ENCODE assay signal across 9 cellular contexts in the genomic region with DNA sequence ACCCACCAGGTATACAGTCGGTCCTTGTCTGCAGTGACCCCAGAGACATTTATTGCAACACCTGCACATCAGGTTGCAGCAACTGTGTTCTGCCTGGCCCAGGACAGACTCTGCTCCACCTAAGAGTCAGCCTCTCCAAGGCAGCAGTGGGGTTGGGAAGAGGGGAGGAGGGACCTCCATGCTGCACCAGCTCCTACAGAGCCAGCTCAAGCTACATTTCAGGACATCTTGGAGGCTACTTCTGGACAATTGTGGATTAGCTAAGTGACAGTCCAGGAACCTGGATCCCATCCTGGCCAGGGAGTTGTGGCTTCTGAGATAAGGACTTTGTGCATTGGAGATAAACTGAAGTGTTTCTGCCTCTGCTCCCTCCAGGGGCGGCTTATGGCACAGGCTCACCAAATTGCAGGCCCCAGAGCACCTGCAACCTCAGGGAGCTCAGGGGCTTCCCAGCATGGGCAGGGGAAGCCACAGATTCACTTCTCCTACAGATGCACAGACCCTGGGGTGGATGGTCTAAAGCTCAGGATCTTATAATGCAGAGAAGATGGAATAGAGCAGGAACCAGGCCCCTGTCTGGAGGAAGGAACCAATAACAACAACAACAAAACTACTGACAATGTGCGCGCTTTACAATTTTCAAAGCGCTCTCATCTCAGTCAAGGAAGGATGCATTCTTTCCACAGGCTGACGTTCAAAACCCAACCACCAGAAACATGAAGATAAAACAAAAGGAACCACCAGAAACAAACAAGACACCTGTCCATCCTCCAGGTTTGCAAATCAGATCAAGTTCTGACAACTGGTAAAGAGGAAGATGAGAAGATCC.
A peak's percentile ranks its signal among the peaks of the same experiment; 100 is the strongest.
DNase-seq lines count a peak whose midpoint lies in the region; ATAC-seq and TF ChIP-seq lines count a peak whose summit lies in the region.
"Had no signal": no experiment of that assay in that cellular context is flagged by ENCODE, and none has a peak within 500 bp of the region (broad histone marks: within the 10 kb centered on the region; RNA-seq: fewer than 3 reads in every experiment).

No MANE protein-coding gene starts in this region.

- H3K79me2 ChIP-seq in Loucy (ENCODE audit: insufficient read depth, low read length), result peaks cover 9% of the 10 kb centered on the region; the same call in 1 of the 2 replicates
- H3K79me2 ChIP-seq in mammary epithelial cell (ENCODE audit: insufficient read depth, low read length), result no peaks in the 10 kb centered on the region

- no peak overlapping the region for H3K4me3 ChIP-seq in Loucy (ENCODE audit: low read length, poor library complexity, severe bottlenecking)
- no peak overlapping the region for H3K4me3 ChIP-seq in mammary epithelial cell (replicated peaks in 1 of 3; ENCODE audit: insufficient read depth in 1 of 3, low read depth in 2 of 3, low read length in 3 of 3)

- H3F3A ChIP-seq in Loucy (ENCODE audit: low read depth), result peaks cover 9% of the 10 kb centered on the region

- H3K27ac Mint-ChIP-seq in central memory CD8-positive, alpha-beta T cell (ENCODE audit: low read depth), result peak overlapping the region; percentile 89

- H3K27me3 ChIP-seq in Loucy (ENCODE audit: insufficient read depth, low read length, poor library complexity, severe bottlenecking) (no peaks in the 10 kb centered on the region), mammary epithelial cell (ENCODE audit: insufficient read depth, low read length) (no peaks in the 10 kb centered on the region)

- CTCF ChIA-PET in mammary epithelial cell (lab: Charles Lee; ENCODE audit: low non-redundant PET), result interaction anchor here (0.5 to 0.6 kb wide), 2 partner anchors 119 to 321 kb away, joined by 3 to 6 read pairs; no protein-coding TSS in a partner anchor

- no peaks in the 10 kb centered on the region for H3K27me3 Mint-ChIP-seq in central memory CD8-positive, alpha-beta T cell

- ATAC-seq in central memory CD8-positive, alpha-beta T cell (replicated peaks; ENCODE audit: extremely low read depth, poor library complexity, severe bottlenecking), result peak; percentile 69

- H3K9me3 Mint-ChIP-seq in central memory CD8-positive, alpha-beta T cell, result no peaks in the 10 kb centered on the region

- DNase-seq in stimulated activated CD4-positive, alpha-beta T cell treated with anti-CD3 and anti-CD28 coated beads, Interleukin-12 subunit alpha, Interleukin-12 subunit beta, amount 100 ng/mL, for 48 hours (ENCODE audit: low read depth in 2 of 3, low spot score in 1 of 3), result peak; percentile 21 to 58 (median 26)
- no peak for DNase-seq in stimulated activated CD4-positive, alpha-beta T cell treated with anti-CD3 and anti-CD28 coated beads, Interleukin-12 subunit alpha, Interleukin-12 subunit beta, amount 100 ng/mL, for 4 hours
- DNase-seq in central memory CD8-positive, alpha-beta T cell (ENCODE audit: low spot score in 2 of 2), result peak in 1 of 2 donors; percentile 20
- no peak for DNase-seq in HT-29 (ENCODE audit: low spot score)
- no peak for DNase-seq in DMS53 (lab: John Stamatoyannopoulos, UW)
- no peak for DNase-seq in mammary epithelial cell
- DNase-seq in cardiac septum (ENCODE audit: low spot score), result no peak

- TF ChIP-seq CTCF in Loucy (conservative IDR thresholded peaks at IDR 0.05; ENCODE audit: low read length) (no peak; the same call in 1 of the 2 replicates), mammary epithelial cell (conservative IDR thresholded peaks at IDR 0.05 in 1 of 2, IDR thresholded peaks at IDR 0.05 in 1 of 2; ENCODE audit: extremely low read depth in 1 of 2, insufficient read depth in 1 of 2, low read depth in 1 of 2, low read length in 2 of 2) (no peak)

- no TSS peak for BruUV-seq in mammary epithelial cell (replicated peaks; lab: Mats Ljungman, UMichigan)

- intact Hi-C loops in mammary epithelial cell (cut with micrococcal nuclease) (no loop called here), cardiac septum (cut with DNase I) (no loop called here)

- H3K9me3 ChIP-seq in Loucy (ENCODE audit: insufficient read depth, low read depth, low read length), result no peaks in the 10 kb centered on the region
- H3K9me3 ChIP-seq in mammary epithelial cell (replicated peaks; ENCODE audit: insufficient read depth, low read length), result no peaks in the 10 kb centered on the region

- H3K4me3 Mint-ChIP-seq in central memory CD8-positive, alpha-beta T cell, result peak overlapping the region; percentile 55

- H3K27ac ChIP-seq in mammary epithelial cell (ENCODE audit: insufficient read depth, low read depth, low read length), result no peak overlapping the region
- H3K27ac ChIP-seq: C4-2B had no signal

- H2AFZ ChIP-seq in Loucy (ENCODE audit: low read length) (no peak overlapping the region), mammary epithelial cell (ENCODE audit: low read depth, low read length) (no peak overlapping the region)

- in situ Hi-C loops in mammary epithelial cell (cut with MboI; ENCODE audit: low sequenced_read_pairs in 2 of 2), result loop anchor here in 1 of 2 donors (10.0 to 25.0 kb wide), 2 partner anchors 107 to 354 kb away; no protein-coding TSS in a partner anchor

- peaks cover 2% of the 10 kb centered on the region for H3K36me3 Mint-ChIP-seq in central memory CD8-positive, alpha-beta T cell (ENCODE audit: insufficient read depth)

- 90% methylated on average over 6 of the region's 6 CpGs for WGBS in mammary epithelial cell (ENCODE audit: low coverage, missing lambda C conversion rate)

- peak overlapping the region; percentile 5 for H3K4me2 ChIP-seq in Loucy (ENCODE audit: low read depth, low read length, poor library complexity, severe bottlenecking)
- H3K4me2 ChIP-seq in mammary epithelial cell (ENCODE audit: insufficient read depth, low read depth, low read length), result no peak overlapping the region

- dilution Hi-C loops in mammary epithelial cell (cut with HindIII; ENCODE audit: low sequenced_read_pairs), result no loop called here

- peaks cover 32% of the 10 kb centered on the region for H3K4me1 Mint-ChIP-seq in central memory CD8-positive, alpha-beta T cell

- H3K36me3 ChIP-seq in Loucy (ENCODE audit: insufficient read depth, low read length), result no peaks in the 10 kb centered on the region
- no peaks in the 10 kb centered on the region for H3K36me3 ChIP-seq in mammary epithelial cell (ENCODE audit: insufficient read depth, low read length)

- H3K9me2 ChIP-seq in Loucy (replicated peaks; ENCODE audit: low read depth, low read length), result no peaks in the 10 kb centered on the region

- H3K9ac ChIP-seq in Loucy (ENCODE audit: low read depth, low read length, poor library complexity, severe bottlenecking) (peak overlapping the region; percentile 33), mammary epithelial cell (ENCODE audit: insufficient read depth, low read length) (no peak overlapping the region)

- H3K4me1 ChIP-seq in Loucy (ENCODE audit: insufficient read depth, low read length, poor library complexity, severe bottlenecking) (peaks cover 65% of the 10 kb centered on the region), mammary epithelial cell (ENCODE audit: insufficient read depth, low read length) (peaks cover 41% of the 10 kb centered on the region)

- no peaks in the 10 kb centered on the region for H4K20me1 ChIP-seq in Loucy (ENCODE audit: insufficient read depth, low read length, poor library complexity, severe bottlenecking)
- no peaks in the 10 kb centered on the region for H4K20me1 ChIP-seq in mammary epithelial cell (ENCODE audit: insufficient read depth, low read length)

Comparison
In these comparisons a context has a peak if more than half of its experiments do, and no peak if none do; other contexts are left out.
1. DNase-seq: peak in stimulated activated CD4-positive, alpha-beta T cell treated with anti-CD3 and anti-CD28 coated beads, Interleukin-12 subunit alpha, Interleukin-12 subunit beta, amount 100 ng/mL, for 48 hours (3 of 3); none in stimulated activated CD4-positive, alpha-beta T cell treated with anti-CD3 and anti-CD28 coated beads, Interleukin-12 subunit alpha, Interleukin-12 subunit beta, amount 100 ng/mL, for 4 hours (single experiment), HT-29 (single experiment), DMS53 (single experiment), mammary epithelial cell (single experiment) and cardiac septum (single experiment).